In genomic region chr3:67940200-67940952, GRCh38 we compare ENCODE assay signal across 15 cellular contexts.
DNase-seq lines count a peak whose midpoint lies in the region; ATAC-seq and TF ChIP-seq lines count a peak whose summit lies in the region.
"Had no signal": no experiment of that assay in that cellular context is flagged by ENCODE, and none has a peak within 500 bp of the region (broad histone marks: within the 10 kb centered on the region; RNA-seq: fewer than 3 reads in every experiment).

No MANE protein-coding gene starts in this region.

- H3K4me3 Mint-ChIP-seq in activated naive CD8-positive, alpha-beta T cell, result no peak overlapping the region
- H3K4me3 Mint-ChIP-seq in activated naive CD8-positive, alpha-beta T cell treated with anti-CD3 and anti-CD28 coated beads, Interleukin-2, amount 50 U/mL, for 24 hours, result no peak overlapping the region
- H3K4me3 Mint-ChIP-seq in activated CD4-positive, alpha-beta memory T cell treated with anti-CD3 and anti-CD28 coated beads for 36 hours, result no peak overlapping the region
- no peak overlapping the region for H3K4me3 Mint-ChIP-seq in CD8-positive, alpha-beta memory T cell
- H3K4me3 Mint-ChIP-seq: nephron; T-helper 1 cell treated with Interleukin-12 subunit alpha and Interleukin-12 subunit beta and Interleukin-4 antibody, amounts not matched to agents 30 μg/mL and 1 μg/mL, for 36 hours had no signal

- H3K9me3 ChIP-seq in transverse colon, result peaks cover 0 to 2% of the 10 kb centered on the region in 2 donors
- H3K9me3 ChIP-seq in CD8-positive, alpha-beta memory T cell (ENCODE audit: low read length), result no peaks in the 10 kb centered on the region

- ATAC-seq in activated naive CD8-positive, alpha-beta T cell treated with anti-CD3 and anti-CD28 coated beads, Interleukin-2, amount 50 U/mL, for 24 hours, result no peak

- no peaks in the 10 kb centered on the region for H3K27me3 Mint-ChIP-seq in activated naive CD8-positive, alpha-beta T cell
- H3K27me3 Mint-ChIP-seq in activated naive CD8-positive, alpha-beta T cell treated with anti-CD3 and anti-CD28 coated beads, Interleukin-2, amount 50 U/mL, for 24 hours, result no peaks in the 10 kb centered on the region
- H3K27me3 Mint-ChIP-seq in activated CD4-positive, alpha-beta memory T cell treated with anti-CD3 and anti-CD28 coated beads for 36 hours, result no peaks in the 10 kb centered on the region
- no peaks in the 10 kb centered on the region for H3K27me3 Mint-ChIP-seq in CD8-positive, alpha-beta memory T cell

- peaks cover 2% of the 10 kb centered on the region for H3K36me3 Mint-ChIP-seq in activated naive CD8-positive, alpha-beta T cell
- no peaks in the 10 kb centered on the region for H3K36me3 Mint-ChIP-seq in activated naive CD8-positive, alpha-beta T cell treated with anti-CD3 and anti-CD28 coated beads, Interleukin-2, amount 50 U/mL, for 24 hours (ENCODE audit: low read depth)
- H3K36me3 Mint-ChIP-seq in activated CD4-positive, alpha-beta memory T cell treated with anti-CD3 and anti-CD28 coated beads for 36 hours, result peaks cover 5% of the 10 kb centered on the region
- peaks cover 0 to 2% (median 0%) of the 10 kb centered on the region in 3 donors for H3K36me3 Mint-ChIP-seq in CD8-positive, alpha-beta memory T cell

- POLR2A ChIA-PET in activated CD4-positive, alpha-beta memory T cell treated with anti-CD3 and anti-CD28 coated beads for 36 hours (lab: Charles Lee), result no interaction called here
- POLR2A ChIA-PET in CD8-positive, alpha-beta memory T cell (lab: Charles Lee), result no interaction called here

- TF ChIP-seq CTCF in VCaP (conservative IDR thresholded peaks at IDR 0.05) (peak; percentile 55), transverse colon (IDR thresholded peaks at IDR 0.05) (peak in 2 of 5 experiments; percentile 6 to 7)

- H3K4me1 ChIP-seq in transverse colon, result no peaks in the 10 kb centered on the region
- H3K4me1 ChIP-seq in CD8-positive, alpha-beta memory T cell (ENCODE audit: insufficient read depth, low read length), result peaks cover 13% of the 10 kb centered on the region

- H3K36me3 ChIP-seq in transverse colon, result no peaks in the 10 kb centered on the region
- H3K36me3 ChIP-seq in CD8-positive, alpha-beta memory T cell (ENCODE audit: insufficient read depth, low read length), result no peaks in the 10 kb centered on the region

- H3K4me1 Mint-ChIP-seq in activated naive CD8-positive, alpha-beta T cell (ENCODE audit: low read depth), result peaks cover 28% of the 10 kb centered on the region
- H3K4me1 Mint-ChIP-seq in activated naive CD8-positive, alpha-beta T cell treated with anti-CD3 and anti-CD28 coated beads, Interleukin-2, amount 50 U/mL, for 24 hours, result peaks cover 14% of the 10 kb centered on the region
- H3K4me1 Mint-ChIP-seq in activated CD4-positive, alpha-beta memory T cell treated with anti-CD3 and anti-CD28 coated beads for 36 hours (ENCODE audit: low read depth), result peaks cover 7% of the 10 kb centered on the region
- peaks cover 2 to 14% (median 13%) of the 10 kb centered on the region in 3 donors for H3K4me1 Mint-ChIP-seq in CD8-positive, alpha-beta memory T cell

- H3K27me3 ChIP-seq in transverse colon, result no peaks in the 10 kb centered on the region
- no peaks in the 10 kb centered on the region for H3K27me3 ChIP-seq in CD8-positive, alpha-beta memory T cell (ENCODE audit: insufficient read depth, low read length, poor library complexity, severe bottlenecking)

- peak overlapping the region; percentile 24 for H3K27ac Mint-ChIP-seq in activated naive CD8-positive, alpha-beta T cell
- no peak overlapping the region for H3K27ac Mint-ChIP-seq in activated naive CD8-positive, alpha-beta T cell treated with anti-CD3 and anti-CD28 coated beads, Interleukin-2, amount 50 U/mL, for 24 hours
- no peak overlapping the region for H3K27ac Mint-ChIP-seq in activated CD4-positive, alpha-beta memory T cell treated with anti-CD3 and anti-CD28 coated beads for 36 hours
- no peak overlapping the region for H3K27ac Mint-ChIP-seq in CD8-positive, alpha-beta memory T cell
- H3K27ac Mint-ChIP-seq: T-helper 1 cell treated with Interleukin-12 subunit alpha and Interleukin-12 subunit beta and Interleukin-4 antibody, amounts not matched to agents 30 μg/mL and 1 μg/mL, for 36 hours had no signal

- WGBS in transverse colon (ENCODE audit: low coverage in 1 of 2), 2 donors, result 74 to 75% methylated on average over 2 of the region's 2 CpGs

- no peak for TF ChIP-seq POLR2A in transverse colon (IDR thresholded peaks at IDR 0.05)

- in situ Hi-C loops in transverse colon (cut with MboI; ENCODE audit: low pct_ligation_motif_present in 1 of 4, low pct_unique_long_range_greater_than_20kb in 1 of 4, low sequenced_read_pairs in 3 of 4), result no loop called here

- peaks cover 4% of the 10 kb centered on the region for H3K9me3 Mint-ChIP-seq in activated naive CD8-positive, alpha-beta T cell (ENCODE audit: low read depth)
- peaks cover 14% of the 10 kb centered on the region for H3K9me3 Mint-ChIP-seq in activated naive CD8-positive, alpha-beta T cell treated with anti-CD3 and anti-CD28 coated beads, Interleukin-2, amount 50 U/mL, for 24 hours
- peaks cover 7% of the 10 kb centered on the region for H3K9me3 Mint-ChIP-seq in activated CD4-positive, alpha-beta memory T cell treated with anti-CD3 and anti-CD28 coated beads for 36 hours
- H3K9me3 Mint-ChIP-seq in CD8-positive, alpha-beta memory T cell, result peaks cover 0 to 4% (median 3%) of the 10 kb centered on the region in 5 donors

- intact Hi-C loops in transverse colon (cut with DNase I; ENCODE audit: low total_unique reads), result no loop called here
- intact Hi-C loops in activated CD4-positive, alpha-beta memory T cell treated with anti-CD3 and anti-CD28 coated beads for 36 hours (cut with micrococcal nuclease), result no loop called here

- H3K27ac ChIP-seq in VCaP (peak overlapping the region; percentile 8; the same call in 1 of the 2 replicates), transverse colon (peak overlapping the region in 1 of 4 donors; percentile 9)
- no peak overlapping the region for H3K27ac ChIP-seq in CD8-positive, alpha-beta memory T cell (ENCODE audit: low read depth, low read length)

- no peak for TF ChIP-seq EP300 in transverse colon (IDR thresholded peaks at IDR 0.05; ENCODE audit: low read depth)

- no peak overlapping the region for H3K4me3 ChIP-seq in transverse colon
- no peak overlapping the region for H3K4me3 ChIP-seq in CD8-positive, alpha-beta memory T cell (ENCODE audit: low read length)

- CTCF ChIA-PET in activated CD4-positive, alpha-beta memory T cell treated with anti-CD3 and anti-CD28 coated beads for 36 hours (lab: Charles Lee), result no interaction called here
- CTCF ChIA-PET in CD8-positive, alpha-beta memory T cell (lab: Charles Lee), result no interaction called here

- DNase-seq in activated naive CD8-positive, alpha-beta T cell treated with anti-CD3 and anti-CD28 coated beads, Interleukin-2, amount 50 U/mL, for 24 hours, result no peak
- DNase-seq in iris pigment epithelial cell (ENCODE audit: low read depth) (peak; percentile 53), transverse colon (peak; percentile 9), midbrain (lab: John Stamatoyannopoulos, UW) (no peak)
- no peak for DNase-seq in activated CD4-positive, alpha-beta memory T cell treated with anti-CD3 and anti-CD28 coated beads for 36 hours
- no peak for DNase-seq in CD8-positive, alpha-beta memory T cell
- DNase-seq: amniotic stem cell; GF-D8; NCI-H526; stimulated activated CD4-positive, alpha-beta T cell treated with anti-CD3 and anti-CD28 coated beads, Interleukin-15, amount 100 ng/mL, for 24 hours; stimulated activated naive CD4-positive, alpha-beta T cell treated with Interleukin-2 at 50 U/mL for 16 hours had no signal

Comparison
In these comparisons a context has a peak if more than half of its experiments do, and no peak if none do; other contexts are left out.
1. DNase-seq: peak in iris pigment epithelial cell (single experiment) and transverse colon (single experiment); none in activated naive CD8-positive, alpha-beta T cell treated with anti-CD3 and anti-CD28 coated beads, Interleukin-2, amount 50 U/mL, for 24 hours (single experiment), midbrain (single experiment), activated CD4-positive, alpha-beta memory T cell treated with anti-CD3 and anti-CD28 coated beads for 36 hours (single experiment) and CD8-positive, alpha-beta memory T cell (0 of 5).